Comparison of ENCODE assay signal across 8 cellular contexts in the genomic region with DNA sequence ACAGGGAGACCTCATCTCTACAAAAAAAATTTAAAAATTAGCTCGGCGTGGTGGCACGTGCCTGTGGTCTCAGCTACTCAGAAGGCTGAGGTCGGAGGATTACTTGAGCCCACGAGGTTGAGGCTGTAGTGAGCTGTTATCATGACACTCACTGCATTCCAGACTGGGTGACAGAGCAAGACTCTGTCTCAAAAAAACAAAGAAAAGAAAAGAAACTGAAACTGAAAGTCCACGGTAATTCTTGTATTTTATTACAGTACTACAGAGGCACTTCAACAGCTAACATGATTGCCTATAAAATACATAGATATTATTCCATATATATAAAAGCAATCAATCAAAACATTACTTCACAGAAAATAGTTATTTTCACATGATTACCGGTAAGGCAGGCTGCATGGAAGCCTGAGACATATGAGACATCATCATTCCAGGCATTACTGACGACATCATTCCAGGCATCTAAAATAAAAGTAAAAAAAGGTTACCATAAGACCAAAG. TPM values are rescaled to one million over a fixed set of nuclear protein-coding genes. Genes with fewer than 3 reads are reported as not detected.
A peak's percentile ranks its signal among the peaks of the same experiment; 100 is the strongest.
DNase-seq lines count a peak whose midpoint lies in the region; ATAC-seq and TF ChIP-seq lines count a peak whose summit lies in the region.

No MANE protein-coding gene starts in this region.

- peak overlapping the region in 1 of 2 donors; percentile 1 for H3K27ac ChIP-seq in lung (ENCODE audit: low read depth in 1 of 2, low read length in 1 of 2)

- peaks cover 2 to 3% of the 10 kb centered on the region in 2 donors for H3K36me3 ChIP-seq in lung (ENCODE audit: control insufficient read depth in 2 of 2, insufficient read depth in 2 of 2, low read length in 2 of 2)

- DNase-seq in AG09309 (ENCODE audit: low read depth) (peak; percentile 32), M059J (ENCODE audit: low read depth) (peak; percentile 89), lung (ENCODE audit: low spot score) (no peak), NCI-H187 treated with DMSO at 0.1 percent for 48 hours (lab: John Stamatoyannopoulos, UW) (no peak), mucosa of gallbladder (ENCODE audit: low spot score) (no peak), NCI-H82 treated with DMSO at 0.1 percent for 48 hours (lab: John Stamatoyannopoulos, UW; ENCODE audit: unreplicated experiment) (no peak)
- DNase-seq in activated naive CD8-positive, alpha-beta T cell treated with anti-CD3 and anti-CD28 coated beads, Interleukin-2, amount 50 U/mL, for 24 hours: peak; percentile 15

- H3K4me1 ChIP-seq in lung (ENCODE audit: control insufficient read depth in 2 of 2, insufficient read depth in 2 of 2, low read length in 2 of 2): no peaks in the 10 kb centered on the region

- no peaks in the 10 kb centered on the region for H3K9me3 ChIP-seq in lung (ENCODE audit: control insufficient read depth in 2 of 2, insufficient read depth in 1 of 2, low read length in 1 of 2)

- H3K36me3 Mint-ChIP-seq in activated naive CD8-positive, alpha-beta T cell treated with anti-CD3 and anti-CD28 coated beads, Interleukin-2, amount 50 U/mL, for 24 hours (ENCODE audit: low read depth): peaks cover 34% of the 10 kb centered on the region

- no peaks in the 10 kb centered on the region for H3K27me3 ChIP-seq in lung (ENCODE audit: control insufficient read depth, insufficient read depth)

- H3K4me3 ChIP-seq in AG09309 (ENCODE audit: control insufficient read depth, low read depth, low read length) (peak overlapping the region; percentile 35), lung (no peak overlapping the region)

- ATAC-seq in GM19468 (IDR thresholded peaks at IDR 0.05; ENCODE audit: extremely low read depth, unreplicated experiment) (peak; percentile 53), lung (ENCODE audit: insufficient read depth, low FRiP score) (peak; percentile 34)
- ATAC-seq in activated naive CD8-positive, alpha-beta T cell treated with anti-CD3 and anti-CD28 coated beads, Interleukin-2, amount 50 U/mL, for 24 hours: peak; percentile 76

- H3K27me3 Mint-ChIP-seq in activated naive CD8-positive, alpha-beta T cell treated with anti-CD3 and anti-CD28 coated beads, Interleukin-2, amount 50 U/mL, for 24 hours: no peaks in the 10 kb centered on the region

- peak overlapping the region; percentile 85 for H3K27ac Mint-ChIP-seq in activated naive CD8-positive, alpha-beta T cell treated with anti-CD3 and anti-CD28 coated beads, Interleukin-2, amount 50 U/mL, for 24 hours

- TF ChIP-seq CTCF in AG09309 (IDR thresholded peaks at IDR 0.05; ENCODE audit: control insufficient read depth, insufficient read depth, low read depth, low read length, missing control alignments): no peak
- TF ChIP-seq CTCF in lung (IDR thresholded peaks at IDR 0.05; ENCODE audit: control extremely low read depth, extremely low read depth): no peak

- H3K4me1 Mint-ChIP-seq in activated naive CD8-positive, alpha-beta T cell treated with anti-CD3 and anti-CD28 coated beads, Interleukin-2, amount 50 U/mL, for 24 hours: peaks cover 48% of the 10 kb centered on the region

- 34% methylated on average over 8 of the region's 8 CpGs for WGBS in lung, 2 donors

- H3K4me3 Mint-ChIP-seq in activated naive CD8-positive, alpha-beta T cell treated with anti-CD3 and anti-CD28 coated beads, Interleukin-2, amount 50 U/mL, for 24 hours: peak overlapping the region; percentile 71

- H3K9me3 Mint-ChIP-seq in activated naive CD8-positive, alpha-beta T cell treated with anti-CD3 and anti-CD28 coated beads, Interleukin-2, amount 50 U/mL, for 24 hours: no peaks in the 10 kb centered on the region

RNA-seq across cellular contexts. Expression of gene PRPF40A, which starts 23.1 kb away (rescaled TPM):
- total RNA-seq in M059J (2014; rRNA removed; shearing (Covaris generic)): 103 and 105 TPM in 2 replicates
- total RNA-seq in lung (100 to 1,000 TPM in 1 of 2 donors, 10 to 100 TPM in 1; 80.6 to 131 TPM), mucosa of gallbladder (59.2 TPM)
- polyA plus RNA-seq in lung: 10 to 100 TPM; 20.1 to 36.5 TPM

RNA-seq across cellular contexts. Expression of gene ARL6IP6, which starts 24.2 kb away (rescaled TPM):
- total RNA-seq in M059J (2014; rRNA removed; shearing (Covaris generic)): 53.6 and 66.7 TPM in 2 replicates
- 10 to 100 TPM; 13.2 to 17.9 TPM for total RNA-seq in lung
- polyA plus RNA-seq in lung: 10 to 100 TPM in 1 of 2 donors, 1 to 10 TPM in 1; 7.5 to 11.4 TPM
- total RNA-seq in mucosa of gallbladder: 11.4 TPM

Comparison
In these comparisons a context has a peak if more than half of its experiments do, and no peak if none do; other contexts are left out.
1. DNase-seq: peak in AG09309 (single experiment), M059J (single experiment) and activated naive CD8-positive, alpha-beta T cell treated with anti-CD3 and anti-CD28 coated beads, Interleukin-2, amount 50 U/mL, for 24 hours (single experiment); none in lung (single experiment), NCI-H187 treated with DMSO at 0.1 percent for 48 hours (single experiment), mucosa of gallbladder (single experiment) and NCI-H82 treated with DMSO at 0.1 percent for 48 hours (single experiment).
2. Peak in every context shown above with its lines, with median percentiles within 50 percentile points of each other: ATAC-seq.